Comparison of ENCODE assay signal across 17 cellular contexts in genomic region chr9:91483189-91483691, GRCh38. TPM values are rescaled to one million over a fixed set of nuclear protein-coding genes. Genes with fewer than 3 reads are reported as not detected.
DNase-seq lines count a peak whose midpoint lies in the region; ATAC-seq and TF ChIP-seq lines count a peak whose summit lies in the region.
"Had no signal": no experiment of that assay in that cellular context is flagged by ENCODE, and none has a peak within 500 bp of the region (broad histone marks: within the 10 kb centered on the region; RNA-seq: fewer than 3 reads in every experiment).

No MANE protein-coding gene starts in this region.

- H3K4me1 ChIP-seq in adipocyte (ENCODE audit: control insufficient read depth, insufficient read depth, low read length) (peaks cover 77% of the 10 kb centered on the region), gastroesophageal sphincter (peaks cover 0 to 30% (median 0%) of the 10 kb centered on the region in 3 donors), aorta (ENCODE audit: control insufficient read depth in 1 of 2, insufficient read depth in 2 of 2, low read length in 2 of 2) (peaks cover 0 to 4% of the 10 kb centered on the region in 2 donors)
- H3K4me1 ChIP-seq: neural progenitor cell had no signal

- H3K27ac ChIP-seq in gastroesophageal sphincter (peak overlapping the region; percentile 0 to 74 (median 65)), aorta (ENCODE audit: low read depth in 1 of 2, low read length in 2 of 2) (peak overlapping the region; percentile 6 to 73)
- H3K27ac ChIP-seq: neural progenitor cell, PC-9 had no signal

- no peak for TF ChIP-seq CTCF in gastroesophageal sphincter (IDR thresholded peaks at IDR 0.05)
- TF ChIP-seq CTCF in osteocyte (IDR thresholded peaks at IDR 0.05), result no peak

- H3K27ac Mint-ChIP-seq in osteocyte (ENCODE audit: unreplicated experiment), result peak overlapping the region; percentile 75
- H3K27ac Mint-ChIP-seq: dendritic cell treated with granulocyte-macrophage colony-stimulating factor and Interleukin-4, amounts not matched to agents 40 ng/mL and 50 ng/mL, for 4 days; T-helper 17 cell had no signal

- no peak for TF ChIP-seq EP300 in gastroesophageal sphincter (IDR thresholded peaks at IDR 0.05)

- no peak for TF ChIP-seq POLR2A in gastroesophageal sphincter (IDR thresholded peaks at IDR 0.05)

- intact Hi-C loops in aorta (cut with DNase I), result loop anchor here (2.0 to 5.0 kb wide), 4 partner anchors 56 to 366 kb away; no protein-coding TSS in a partner anchor

- peak; percentile 69 for DNase-seq in adipocyte (ENCODE audit: low read depth)
- no peak for DNase-seq in osteocyte (ENCODE audit: extremely low spot score, unreplicated experiment)
- peak in 1 of 2 donors; percentile 76 for DNase-seq in aorta
- no peak for DNase-seq in GF-D8 (lab: John Stamatoyannopoulos, UW)
- DNase-seq: activated CD4-positive, alpha-beta T cell treated with anti-CD3 and anti-CD28 coated beads, Interleukin-2, amount 50 U/mL, for 48 hours; activated naive CD4-positive, alpha-beta T cell; Calu3; kidney glomerular epithelial cell; NCI-H446; PC-9; stimulated activated naive CD4-positive, alpha-beta T cell; T-helper 17 cell had no signal

- H3K4me3 Mint-ChIP-seq in osteocyte (ENCODE audit: unreplicated experiment), result no peak overlapping the region
- H3K4me3 Mint-ChIP-seq: dendritic cell treated with granulocyte-macrophage colony-stimulating factor and Interleukin-4, amounts not matched to agents 40 ng/mL and 50 ng/mL, for 4 days; neural progenitor cell; T-helper 17 cell had no signal

- H3K27me3 ChIP-seq in adipocyte (replicated peaks; ENCODE audit: control insufficient read depth, insufficient read depth, low read length) (no peaks in the 10 kb centered on the region), gastroesophageal sphincter (no peaks in the 10 kb centered on the region), aorta (ENCODE audit: control insufficient read depth in 1 of 2, insufficient read depth in 2 of 2, low read length in 1 of 2) (no peaks in the 10 kb centered on the region)
- H3K27me3 ChIP-seq: neural progenitor cell had no signal

- H3K4me3 ChIP-seq in adipocyte (ENCODE audit: low read length) (peak overlapping the region; percentile 70), gastroesophageal sphincter (no peak overlapping the region), aorta (ENCODE audit: low read length in 2 of 2) (no peak overlapping the region)
- H3K4me3 ChIP-seq: neural progenitor cell, PC-9 had no signal

- no peaks in the 10 kb centered on the region for H3K36me3 ChIP-seq in adipocyte (ENCODE audit: control insufficient read depth, insufficient read depth, low read length, severe bottlenecking)
- no peaks in the 10 kb centered on the region for H3K36me3 ChIP-seq in gastroesophageal sphincter
- H3K36me3 ChIP-seq in aorta (ENCODE audit: control insufficient read depth in 1 of 2, insufficient read depth in 2 of 2, low read length in 1 of 2), result no peaks in the 10 kb centered on the region
- H3K36me3 ChIP-seq: neural progenitor cell had no signal

- peak; percentile 76 for ATAC-seq in gastroesophageal sphincter
- peak; percentile 83 for ATAC-seq in aorta (ENCODE audit: low FRiP score)
- no peak for ATAC-seq in HG03354 (IDR thresholded peaks at IDR 0.05; ENCODE audit: poor library complexity, severe bottlenecking, unreplicated experiment)
- no peak for ATAC-seq in HG03469 (IDR thresholded peaks at IDR 0.05; ENCODE audit: unreplicated experiment)
- ATAC-seq: T-helper 17 cell had no signal

- 0% methylated on average over 1 of the region's 5 CpGs; no CpG with 5 or more reads in 1 of the 2 donors for WGBS in gastroesophageal sphincter (ENCODE audit: low coverage in 1 of 2), 2 donors
- WGBS in aorta, 2 donors, result 4% methylated on average over 5 of the region's 5 CpGs

- no peaks in the 10 kb centered on the region for H3K9me3 ChIP-seq in adipocyte (ENCODE audit: control insufficient read depth, low read length)
- H3K9me3 ChIP-seq in gastroesophageal sphincter, result no peaks in the 10 kb centered on the region
- H3K9me3 ChIP-seq in aorta (ENCODE audit: control insufficient read depth, low read length), result no peaks in the 10 kb centered on the region

- H3K4me1 Mint-ChIP-seq in osteocyte (ENCODE audit: unreplicated experiment), result peaks cover 43% of the 10 kb centered on the region
- H3K4me1 Mint-ChIP-seq: T-helper 17 cell had no signal

- peak overlapping the region; percentile 77 for H3K9ac ChIP-seq in adipocyte (ENCODE audit: low read length)
- H3K9ac ChIP-seq: neural progenitor cell had no signal

- H3K27me3 Mint-ChIP-seq in osteocyte (ENCODE audit: unreplicated experiment), result no peaks in the 10 kb centered on the region

- H3K9me3 Mint-ChIP-seq in osteocyte (ENCODE audit: unreplicated experiment), result no peaks in the 10 kb centered on the region
- H3K9me3 Mint-ChIP-seq: dendritic cell treated with granulocyte-macrophage colony-stimulating factor and Interleukin-4, amounts not matched to agents 40 ng/mL and 50 ng/mL, for 4 days; neural progenitor cell had no signal

- no peaks in the 10 kb centered on the region for H3K36me3 Mint-ChIP-seq in osteocyte (ENCODE audit: unreplicated experiment)
- H3K36me3 Mint-ChIP-seq: neural progenitor cell had no signal

RNA-seq across cellular contexts. Expression of gene NFIL3, which starts 59.6 kb away (rescaled TPM):
- 10 to 100 TPM; 16.8 to 64.8 (median 28.2) TPM for total RNA-seq in gastroesophageal sphincter
- total RNA-seq in osteocyte, result 23.9 and 24.0 TPM in 2 replicates
- 10 to 100 TPM; 27.9 to 54.8 TPM for total RNA-seq in aorta
- polyA plus RNA-seq in aorta, result 10 to 100 TPM; 13.6 to 15.1 TPM

Comparison
In these comparisons a context has a peak if more than half of its experiments do, and no peak if none do; other contexts are left out.
1. ATAC-seq: peak in gastroesophageal sphincter (single experiment) and aorta (single experiment); none in HG03354 (single experiment) and HG03469 (single experiment).